Comparison of ENCODE assay signal across 23 cellular contexts in the genomic region with DNA sequence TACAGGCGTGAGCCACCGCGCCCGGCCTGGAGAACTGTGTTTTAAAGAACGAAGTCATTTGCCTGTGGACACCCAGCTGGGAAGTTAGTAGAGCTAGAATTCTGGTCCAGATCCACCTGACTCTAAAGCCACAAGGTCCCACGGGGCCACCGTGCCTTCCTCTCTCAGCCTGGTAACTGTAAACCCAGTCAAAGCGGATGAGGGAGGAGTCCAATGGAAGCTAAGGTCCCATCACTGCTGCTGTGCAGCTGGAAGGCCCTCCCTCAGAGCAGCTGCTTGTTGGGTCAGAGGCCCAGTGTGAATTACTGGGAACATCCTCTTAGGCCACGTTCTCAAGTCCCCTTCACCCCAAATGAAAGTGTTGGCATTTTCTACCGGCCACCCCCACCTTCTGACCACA. TPM values are rescaled to one million over a fixed set of nuclear protein-coding genes. Genes with fewer than 3 reads are reported as not detected.
"Had no signal": no experiment of that assay in that cellular context is flagged by ENCODE, and none has a peak within 500 bp of the region (broad histone marks: within the 10 kb centered on the region; RNA-seq: fewer than 3 reads in every experiment).

No MANE protein-coding gene starts in this region.

- H3K9me3 Mint-ChIP-seq: activated B cell treated with CpG ODN at 0.5 μM for 24 hours; activated CD4-positive, alpha-beta memory T cell treated with anti-CD3 and anti-CD28 coated beads, Interleukin-2, amount 10 ng/mL, durations not matched to agents 7 days and 5 days; activated T-helper 2 cell treated with anti-CD3 and anti-CD28 coated beads, Interferon-gamma antibody, Interleukin-2, Interleukin-4, amounts not matched to agents 10 μg/mL and 5 μg/mL and 100 μg/mL, durations not matched to agents 14 hours and 24 hours and 36 hours; nephron progenitor cell; stimulated activated memory B cell treated with anti-CD40 and anti-IgM and Interleukin-4, amounts not matched to agents 10 μg/mL and 1 μg/mL and 100 μg/mL, for 72 hours; T-cell had no signal

- H3K27ac Mint-ChIP-seq: activated B cell treated with CpG ODN at 0.5 μM for 24 hours; activated CD4-positive, alpha-beta memory T cell treated with anti-CD3 and anti-CD28 coated beads, Interleukin-2, amount 10 ng/mL, durations not matched to agents 7 days and 5 days; activated CD8-positive, alpha-beta memory T cell treated with anti-CD3 and anti-CD28 coated beads, Interleukin-2, amount 10 ng/mL, durations not matched to agents 7 days and 5 days; activated T-helper 2 cell treated with anti-CD3 and anti-CD28 coated beads, Interferon-gamma antibody, Interleukin-2, Interleukin-4, amounts not matched to agents 10 μg/mL and 5 μg/mL and 100 μg/mL, durations not matched to agents 14 hours and 24 hours and 36 hours; nephron progenitor cell; stimulated activated memory B cell treated with anti-CD40 and anti-IgM and Interleukin-4, amounts not matched to agents 10 μg/mL and 1 μg/mL and 100 μg/mL, for 72 hours; T-cell had no signal

- H3K4me1 Mint-ChIP-seq: activated CD4-positive, alpha-beta memory T cell treated with anti-CD3 and anti-CD28 coated beads, Interleukin-2, amount 10 ng/mL, durations not matched to agents 7 days and 5 days; activated CD8-positive, alpha-beta memory T cell treated with anti-CD3 and anti-CD28 coated beads, Interleukin-2, amount 10 ng/mL, durations not matched to agents 7 days and 5 days had no signal

- H3K36me3 Mint-ChIP-seq: stimulated activated memory B cell treated with anti-CD40 and anti-IgM and Interleukin-4, amounts not matched to agents 10 μg/mL and 1 μg/mL and 100 μg/mL, for 72 hours had no signal

- DNase-seq: activated B cell treated with CpG ODN at 0.5 μM for 24 hours; activated CD4-positive, alpha-beta memory T cell treated with anti-CD3 and anti-CD28 coated beads, Interleukin-2, amount 10 ng/mL, durations not matched to agents 7 days and 5 days; activated CD4-positive, alpha-beta T cell treated with anti-CD3 and anti-CD28 coated beads for 48 hours; activated CD8-positive, alpha-beta memory T cell treated with anti-CD3 and anti-CD28 coated beads, Interleukin-2, amount 10 ng/mL, durations not matched to agents 7 days and 5 days; activated naive CD4-positive, alpha-beta T cell treated with Interleukin-2 at 50 U/mL for 16 hours; activated T-cell treated with anti-CD3 and anti-CD28 coated beads, Interleukin-2, amount 50 U/mL, for 1 hour; aorta; brain microvascular endothelial cell; effector CD4-positive, alpha-beta T cell; left cardiac atrium; nephron progenitor cell; nucleus accumbens; sigmoid colon; spleen; stimulated activated CD4-positive, alpha-beta T cell treated with anti-CD3 and anti-CD28 coated beads, Interleukin-4, amount 100 ng/mL, for 4 hours; T-cell; upper lobe of right lung had no signal

- ATAC-seq: activated CD8-positive, alpha-beta memory T cell treated with anti-CD3 and anti-CD28 coated beads, Interleukin-2, amount 10 ng/mL, durations not matched to agents 7 days and 5 days; left cardiac atrium; stimulated activated memory B cell treated with anti-CD40 and anti-IgM and Interleukin-4, amounts not matched to agents 10 μg/mL and 1 μg/mL and 100 μg/mL, for 72 hours; T-cell; upper lobe of right lung had no signal

- H3K27me3 Mint-ChIP-seq: activated B cell treated with CpG ODN at 0.5 μM for 24 hours; activated CD4-positive, alpha-beta memory T cell treated with anti-CD3 and anti-CD28 coated beads, Interleukin-2, amount 10 ng/mL, durations not matched to agents 7 days and 5 days; activated CD8-positive, alpha-beta memory T cell treated with anti-CD3 and anti-CD28 coated beads, Interleukin-2, amount 10 ng/mL, durations not matched to agents 7 days and 5 days; T-cell had no signal

- H3K4me3 Mint-ChIP-seq: activated B cell treated with CpG ODN at 0.5 μM for 24 hours; activated CD4-positive, alpha-beta memory T cell treated with anti-CD3 and anti-CD28 coated beads, Interleukin-2, amount 10 ng/mL, durations not matched to agents 7 days and 5 days; activated CD8-positive, alpha-beta memory T cell treated with anti-CD3 and anti-CD28 coated beads, Interleukin-2, amount 10 ng/mL, durations not matched to agents 7 days and 5 days; nephron progenitor cell; stimulated activated memory B cell treated with anti-CD40 and anti-IgM and Interleukin-4, amounts not matched to agents 10 μg/mL and 1 μg/mL and 100 μg/mL, for 72 hours; T-cell had no signal

RNA-seq across cellular contexts. Expression of a gene that starts 48.8 kb away (rescaled TPM):
- total RNA-seq: activated B cell treated with CpG ODN at 0.5 μM for 24 hours; activated CD4-positive, alpha-beta memory T cell treated with anti-CD3 and anti-CD28 coated beads, Interleukin-2, amount 10 ng/mL, durations not matched to agents 7 days and 5 days; activated CD8-positive, alpha-beta memory T cell treated with anti-CD3 and anti-CD28 coated beads, Interleukin-2, amount 10 ng/mL, durations not matched to agents 7 days and 5 days; activated T-helper 2 cell treated with anti-CD3 and anti-CD28 coated beads, Interferon-gamma antibody, Interleukin-2, Interleukin-4, amounts not matched to agents 10 μg/mL and 5 μg/mL and 100 μg/mL, durations not matched to agents 14 hours and 24 hours and 36 hours; aorta; esophagus muscularis mucosa; glomerular endothelial cell; left cardiac atrium; lung; renal cortical epithelial cell; T-cell; upper lobe of right lung had no signal
